2 cellular contexts compared by ENCODE assay signal in genomic region chr12:39435531-39435930, GRCh38.
TF ChIP-seq lines count a peak whose summit lies in the region.

No MANE protein-coding gene starts in this region.

TF ChIP-seq in K562, 482 proteins besides CTCF, POLR2A, EP300 and RAD21:
- TF ChIP-seq TCF3 (CRISPR knock-in tag; IDR thresholded peaks at IDR 0.05) (no peak), ZNF354B (CRISPR knock-in tag; IDR thresholded peaks at IDR 0.05) (no peak), MBD2 (IDR thresholded peaks at IDR 0.05; ENCODE audit: borderline replicate concordance, low read depth) (no peak), SAP30 (IDR thresholded peaks at IDR 0.05; ENCODE audit: borderline replicate concordance, insufficient read depth, low read depth, low read length, poor library complexity, severe bottlenecking) (no peak), FUS (optimal IDR thresholded peaks at IDR 0.05; ENCODE audit: low read depth, low read length) (no peak), SRSF1 (IDR thresholded peaks at IDR 0.05; ENCODE audit: low read depth, low read length) (no peak), ZBTB7A (IDR thresholded peaks at IDR 0.05; ENCODE audit: borderline replicate concordance, control insufficient read depth, low read depth, low read length) (no peak), HDAC3 (IDR thresholded peaks at IDR 0.05; ENCODE audit: borderline replicate concordance, partially characterized antibody) (no peak), SP1 (CRISPR knock-in tag; IDR thresholded peaks at IDR 0.05) (no peak), CTCFL (IDR thresholded peaks at IDR 0.05; ENCODE audit: borderline replicate concordance, insufficient read depth, low read depth, low read length, poor library complexity, severe bottlenecking) (no peak)

TF ChIP-seq in SK-N-SH, 30 proteins besides CTCF, POLR2A, EP300 and RAD21:
- TF ChIP-seq USF2 (IDR thresholded peaks at IDR 0.05; ENCODE audit: borderline replicate concordance, low read depth, low read length) (no peak), RCOR1 (IDR thresholded peaks at IDR 0.05; ENCODE audit: low read length) (no peak), NFIC (IDR thresholded peaks at IDR 0.05; ENCODE audit: borderline replicate concordance) (no peak), ZBTB33 (IDR thresholded peaks at IDR 0.05; ENCODE audit: borderline replicate concordance, low read depth) (no peak), MEF2A (IDR thresholded peaks at IDR 0.05; ENCODE audit: borderline replicate concordance, low read depth) (no peak)
TF ChIP-seq in SK-N-SH: peak in this region for 0.
